ENCODE assay signal across 8 cellular contexts in the genomic region with DNA sequence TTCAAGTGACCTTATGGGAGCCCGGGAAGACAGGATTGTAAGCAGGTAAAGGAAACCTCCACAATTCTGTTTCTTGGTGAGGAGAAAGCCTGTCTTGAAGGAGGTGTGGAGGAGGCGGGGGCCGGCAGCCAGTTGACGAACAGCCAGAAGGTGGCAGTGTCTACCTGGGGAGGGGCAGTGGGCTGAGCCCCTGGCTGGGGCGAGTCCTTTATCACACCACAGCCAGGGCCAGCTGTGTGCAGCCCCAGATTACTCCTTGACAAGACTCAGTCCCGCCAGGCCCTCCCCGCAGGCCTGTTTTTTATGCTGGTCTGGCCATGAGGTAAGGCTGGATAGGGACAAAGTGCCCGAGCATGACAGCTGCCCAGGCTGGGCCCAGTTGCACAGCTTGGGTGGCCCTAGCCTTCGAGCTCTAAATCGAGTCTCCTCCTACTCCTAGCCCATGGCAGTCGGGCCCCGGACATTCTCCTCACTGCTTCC. TPM values are rescaled to one million over a fixed set of nuclear protein-coding genes. Genes with fewer than 3 reads are reported as not detected.
DNase-seq lines count a peak whose midpoint lies in the region; ATAC-seq and TF ChIP-seq lines count a peak whose summit lies in the region.

No MANE protein-coding gene starts in this region.

- DNase-seq in CMK (ENCODE audit: low read depth) (peak; percentile 86), NCI-H2227 treated with DMSO at 0.1 percent for 48 hours (lab: John Stamatoyannopoulos, UW) (peak; percentile 57), choroid plexus epithelial cell (ENCODE audit: low read depth) (peak; percentile 57), lung microvascular endothelial cell (ENCODE audit: low read depth in 2 of 2) (peak; percentile 53 to 56)
- DNase-seq in stimulated activated CD8-positive, alpha-beta memory T cell treated with anti-CD3 and anti-CD28 coated beads, Interleukin-2, amount 100 ng/mL, for 48 hours (ENCODE audit: low read depth in 2 of 2): peak; percentile 50 to 53

- TF ChIP-seq CTCF in choroid plexus epithelial cell (conservative IDR thresholded peaks at IDR 0.05; ENCODE audit: low read depth, low read length): peak; percentile 75

- ATAC-seq in GM21737 (IDR thresholded peaks at IDR 0.05; ENCODE audit: unreplicated experiment) (peak; percentile 87), GM18873 (IDR thresholded peaks at IDR 0.05; ENCODE audit: low FRiP score, unreplicated experiment) (no peak)
- ATAC-seq in activated CD4-positive, CD25-positive, alpha-beta regulatory T cell treated with anti-CD3 and anti-CD28 coated beads, Interleukin-2, amount 50 U/mL, for 24 hours: peak; percentile 78

- H3K4me3 ChIP-seq in choroid plexus epithelial cell (ENCODE audit: low read depth, low read length): no peak overlapping the region

RNA-seq across cellular contexts. Expression of gene IDH2, which starts 40.9 kb away (rescaled TPM):
- 48.4 and 71.0 TPM in 2 replicates for total RNA-seq in lung microvascular endothelial cell

RNA-seq across cellular contexts. Expression of gene SEMA4B, which starts 57.9 kb away (rescaled TPM):
- total RNA-seq in lung microvascular endothelial cell: 4.6 and 11.1 TPM in 2 replicates
